Comparison of ENCODE assay signal across 8 cellular contexts in the genomic region with DNA sequence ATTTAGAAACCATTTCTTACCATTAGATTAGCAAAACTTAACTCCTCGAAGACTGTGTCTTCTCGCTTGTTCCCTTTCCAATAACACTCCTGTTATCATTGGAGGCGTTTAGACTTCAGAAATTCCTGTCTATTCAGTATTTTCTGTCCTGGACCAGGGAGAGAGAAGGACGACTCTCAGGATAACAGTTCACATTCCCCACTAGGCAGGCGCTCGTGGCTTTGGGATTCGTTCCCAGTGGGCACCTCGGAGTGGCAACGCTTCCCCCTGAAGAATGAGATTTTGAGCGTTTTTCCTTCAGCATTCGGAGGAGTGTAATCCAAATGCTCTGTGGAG. TPM values are rescaled to one million over a fixed set of nuclear protein-coding genes. Genes with fewer than 3 reads are reported as not detected.
DNase-seq lines count a peak whose midpoint lies in the region; ATAC-seq and TF ChIP-seq lines count a peak whose summit lies in the region.

No MANE protein-coding gene starts in this region.

- peaks cover 6 to 47% (median 35%) of the 10 kb centered on the region in 5 donors for H3K36me3 Mint-ChIP-seq in naive thymus-derived CD4-positive, alpha-beta T cell

- intact Hi-C loops in naive thymus-derived CD4-positive, alpha-beta T cell (cut with micrococcal nuclease) = loop anchor here (1.0 to 2.0 kb wide), 15 partner anchors 18 to 388 kb away; partner anchors contain the start of genes ZNF224 (in 2 of the 2), ZNF227 (in 2 of the 2), ZNF230 (in 2 of the 2) and ZNF234 (in 2 of the 2)
- intact Hi-C loops in sciatic nerve (cut with DNase I) = no loop called here

- H3K4me3 ChIP-seq in HUES6 (ENCODE audit: low read depth, low read length) (peak overlapping the region; percentile 86), cardiac fibroblast (replicated peaks in 1 of 2; ENCODE audit: low read depth in 2 of 2, low read length in 2 of 2) (peak overlapping the region; percentile 81 to 91)
- H3K4me3 ChIP-seq in naive thymus-derived CD4-positive, alpha-beta T cell (ENCODE audit: low read length) = peak overlapping the region; percentile 89

- peaks cover 3% of the 10 kb centered on the region; the same call in 1 of the 2 replicates for H3K4me1 ChIP-seq in HUES6 (ENCODE audit: control insufficient read depth, insufficient read depth, low read length)
- H3K4me1 ChIP-seq in naive thymus-derived CD4-positive, alpha-beta T cell (ENCODE audit: control insufficient read depth in 2 of 2, insufficient read depth in 2 of 2, low read length in 2 of 2) = peaks cover 3 to 8% of the 10 kb centered on the region in 2 donors

- H3K27ac Mint-ChIP-seq in naive thymus-derived CD4-positive, alpha-beta T cell = peak overlapping the region; percentile 82 to 97 (median 88)

- peak; percentile 12 for DNase-seq in GM13976 (ENCODE audit: low spot score)
- no peak for DNase-seq in cardiac fibroblast (ENCODE audit: low read depth in 2 of 2)
- DNase-seq in naive thymus-derived CD4-positive, alpha-beta T cell = no peak
- no peak for DNase-seq in EL
- DNase-seq in sciatic nerve (ENCODE audit: low spot score) = no peak
- DNase-seq in GM10266 (ENCODE audit: extremely low spot score) = no peak

- H3K27ac ChIP-seq in HUES6 (ENCODE audit: low read depth, low read length) = peak overlapping the region; percentile 78; the same call in 1 of the 2 replicates
- H3K27ac ChIP-seq in naive thymus-derived CD4-positive, alpha-beta T cell (ENCODE audit: low read depth, low read length) = peak overlapping the region; percentile 68

- no peaks in the 10 kb centered on the region for H3K27me3 ChIP-seq in HUES6 (ENCODE audit: control insufficient read depth, insufficient read depth, low read length)
- H3K27me3 ChIP-seq in naive thymus-derived CD4-positive, alpha-beta T cell (ENCODE audit: control insufficient read depth in 2 of 2, insufficient read depth in 2 of 2, low read length in 2 of 2) = no peaks in the 10 kb centered on the region

- H3K4me3 Mint-ChIP-seq in naive thymus-derived CD4-positive, alpha-beta T cell = peak overlapping the region; percentile 95 to 100 (median 99)

- ATAC-seq in naive thymus-derived CD4-positive, alpha-beta T cell = no peak
- ATAC-seq in sciatic nerve (no peak), GM18502 (IDR thresholded peaks at IDR 0.05; ENCODE audit: poor library complexity, unreplicated experiment) (no peak)

- TF ChIP-seq CTCF in GM13976 (IDR thresholded peaks at IDR 0.05; ENCODE audit: borderline replicate concordance, control extremely low read depth, extremely low read depth, insufficient read depth, missing control alignments) = no peak
- TF ChIP-seq CTCF in cardiac fibroblast (IDR thresholded peaks at IDR 0.05; ENCODE audit: low read depth, low read length) = no peak
- TF ChIP-seq CTCF in GM10266 (IDR thresholded peaks at IDR 0.05; ENCODE audit: control insufficient read depth, insufficient read depth, low read depth, missing control alignments) = no peak

- peaks cover 12% of the 10 kb centered on the region for H3K9me3 ChIP-seq in HUES6 (ENCODE audit: control insufficient read depth, insufficient read depth, low read depth, low read length)
- H3K9me3 ChIP-seq in naive thymus-derived CD4-positive, alpha-beta T cell (ENCODE audit: control insufficient read depth in 2 of 3, low read length in 3 of 3) = peaks cover 7 to 34% (median 12%) of the 10 kb centered on the region in 3 experiments

- peaks cover 28% of the 10 kb centered on the region for H3K36me3 ChIP-seq in HUES6 (ENCODE audit: control insufficient read depth, insufficient read depth, low read length)
- peaks cover 2 to 23% (median 4%) of the 10 kb centered on the region in 3 experiments for H3K36me3 ChIP-seq in naive thymus-derived CD4-positive, alpha-beta T cell (ENCODE audit: control insufficient read depth in 2 of 3, insufficient read depth in 3 of 3, low read length in 3 of 3)

- POLR2A ChIA-PET in naive thymus-derived CD4-positive, alpha-beta T cell (lab: Charles Lee) = no interaction called here

- CTCF ChIA-PET in naive thymus-derived CD4-positive, alpha-beta T cell (lab: Charles Lee) = no interaction called here

- H3K27me3 Mint-ChIP-seq in naive thymus-derived CD4-positive, alpha-beta T cell = no peaks in the 10 kb centered on the region

- H3K9ac ChIP-seq in HUES6 (ENCODE audit: low read length) = peak overlapping the region; percentile 89

- peaks cover 4 to 51% (median 31%) of the 10 kb centered on the region in 11 donors for H3K9me3 Mint-ChIP-seq in naive thymus-derived CD4-positive, alpha-beta T cell

- in situ Hi-C loops in GM13976 (cut with MboI; ENCODE audit: low sequenced_read_pairs, unreplicated experiment) = no loop called here

- peaks cover 16 to 38% (median 31%) of the 10 kb centered on the region in 7 donors for H3K4me1 Mint-ChIP-seq in naive thymus-derived CD4-positive, alpha-beta T cell

RNA-seq across cellular contexts. Expression of gene ZNF225, which starts 0.4 kb away (rescaled TPM):
- 10 to 100 TPM in 1 of 5 experiments, 1 to 10 TPM in 3, under 1 TPM in 1; 0.69 to 13.0 (median 5.1) TPM for total RNA-seq in naive thymus-derived CD4-positive, alpha-beta T cell
- 1 to 10 TPM; 1.9 to 5.8 TPM for polyA plus RNA-seq in naive thymus-derived CD4-positive, alpha-beta T cell
- total RNA-seq in sciatic nerve = 7.0 TPM

RNA-seq across cellular contexts. Expression of gene ZNF224, which starts 18.6 kb away (rescaled TPM):
- total RNA-seq in naive thymus-derived CD4-positive, alpha-beta T cell = 10 to 100 TPM; 35.0 to 82.0 (median 44.2) TPM
- polyA plus RNA-seq in naive thymus-derived CD4-positive, alpha-beta T cell = 10 to 100 TPM; 11.1 to 17.1 TPM
- 37.6 TPM for total RNA-seq in sciatic nerve

RNA-seq across cellular contexts. Expression of gene ZNF234, which starts 28.6 kb away (rescaled TPM):
- total RNA-seq in naive thymus-derived CD4-positive, alpha-beta T cell = 10 to 100 TPM in 3 of 5 experiments, 1 to 10 TPM in 2; 2.8 to 25.2 (median 13.4) TPM
- polyA plus RNA-seq in naive thymus-derived CD4-positive, alpha-beta T cell = 1 to 10 TPM; 3.7 to 9.5 TPM
- total RNA-seq in sciatic nerve = 16.6 TPM

RNA-seq across cellular contexts. Expression of gene ZNF284, which starts 40.8 kb away (rescaled TPM):
- 1 to 10 TPM; 1.9 to 4.4 (median 2.4) TPM for total RNA-seq in naive thymus-derived CD4-positive, alpha-beta T cell
- under 1 TPM; 0.54 to 0.61 TPM for polyA plus RNA-seq in naive thymus-derived CD4-positive, alpha-beta T cell
- 3.2 TPM for total RNA-seq in sciatic nerve

RNA-seq across cellular contexts. Expression of gene ZNF226, which starts 52.1 kb away (rescaled TPM):
- 10 to 100 TPM; 14.0 to 59.9 (median 20.3) TPM for total RNA-seq in naive thymus-derived CD4-positive, alpha-beta T cell
- polyA plus RNA-seq in naive thymus-derived CD4-positive, alpha-beta T cell = 10 to 100 TPM; 26.0 to 28.1 TPM
- 29.8 TPM for total RNA-seq in sciatic nerve
